18 cellular contexts compared by ENCODE assay signal in genomic region chr3:37646865-37647264, GRCh38.
"Had no signal": no experiment of that assay in that cellular context is flagged by ENCODE, and none has a peak within 500 bp of the region (broad histone marks: within the 10 kb centered on the region; RNA-seq: fewer than 3 reads in every experiment).

No MANE protein-coding gene starts in this region.

- DNase-seq: activated CD4-positive, alpha-beta memory T cell treated with anti-CD3 and anti-CD28 coated beads for 36 hours; activated CD4-positive, alpha-beta T cell treated with anti-CD3 and anti-CD28 coated beads for 1 hour; activated CD8-positive, alpha-beta memory T cell treated with anti-CD3 and anti-CD28 coated beads, Interleukin-2, amount 10 ng/mL, durations not matched to agents 7 days and 5 days; activated effector memory CD4-positive, alpha-beta T cell treated with Interleukin-2 at 50 U/mL for 16 hours; activated T-cell treated with anti-CD3 and anti-CD28 coated beads, Interleukin-2, amount 50 U/mL, for 24 hours; body of pancreas; cerebellar nuclear complex; effector memory CD8-positive, alpha-beta T cell; hypothalamus; kidney glomerular epithelial cell; midbrain; psoas muscle; stimulated activated CD4-positive, alpha-beta T cell treated with anti-CD3 and anti-CD28 coated beads, Interleukin-4, amount 100 ng/mL, for 1 hour; stimulated activated naive CD4-positive, alpha-beta T cell; substantia nigra had no signal

- H3K9me3 ChIP-seq: body of pancreas, psoas muscle had no signal

- ATAC-seq: activated CD8-positive, alpha-beta memory T cell treated with anti-CD3 and anti-CD28 coated beads, Interleukin-2, amount 10 ng/mL, durations not matched to agents 7 days and 5 days; body of pancreas; effector memory CD8-positive, alpha-beta T cell; psoas muscle; Right ventricle myocardium inferior had no signal

- H3K4me3 ChIP-seq: body of pancreas, lung, psoas muscle, SK-N-MC had no signal

- H3K4me1 ChIP-seq: body of pancreas, psoas muscle had no signal

- H3K27me3 ChIP-seq: body of pancreas had no signal

- H3K27ac ChIP-seq: body of pancreas, psoas muscle, SK-N-MC had no signal
